8 cellular contexts compared by ENCODE assay signal in the genomic region with DNA sequence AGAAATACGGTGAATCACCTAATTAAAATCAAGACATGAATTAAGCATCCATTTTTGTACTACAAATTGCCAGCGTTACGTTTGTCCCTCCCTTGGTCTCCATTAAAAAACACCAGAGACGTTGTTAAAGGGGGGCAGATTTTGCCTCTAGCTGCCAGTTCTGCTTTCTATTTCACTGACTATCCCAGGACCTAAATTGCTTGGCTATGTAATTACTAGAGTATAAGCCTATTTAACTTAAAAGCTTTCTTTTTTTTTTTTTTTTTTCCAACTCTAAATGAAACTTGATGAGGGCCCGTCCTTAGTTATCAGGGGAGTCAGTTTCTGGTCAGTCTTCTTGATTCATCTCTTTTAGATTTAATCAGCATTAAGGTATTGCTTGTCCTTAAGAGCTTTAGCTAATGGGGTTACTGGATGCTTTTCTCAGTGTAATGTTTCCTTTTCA. TPM values are rescaled to one million over a fixed set of nuclear protein-coding genes. Genes with fewer than 3 reads are reported as not detected.
DNase-seq lines count a peak whose midpoint lies in the region; ATAC-seq, FAIRE-seq and TF ChIP-seq lines count a peak whose summit lies in the region.

No MANE protein-coding gene starts in this region.

- peak overlapping the region; percentile 34 for H2AFZ ChIP-seq in endothelial cell of umbilical vein (ENCODE audit: low read depth, low read length)
- H2AFZ ChIP-seq in neural cell (ENCODE audit: low read depth, low read length), result no peak overlapping the region

- dilution Hi-C loops in endothelial cell of umbilical vein (cut with MboI; ENCODE audit: extremely low pct_ligation_motif_present, low sequenced_read_pairs), result no loop called here

- peak; percentile 12 for FAIRE-seq in endothelial cell of umbilical vein (lab: Jason Lieb, UNC)

- no peak for TF ChIP-seq RAD21 in neural cell (conservative IDR thresholded peaks at IDR 0.05)

- H3K9me3 ChIP-seq in heart left ventricle (no peaks in the 10 kb centered on the region), SJCRH30 (replicated peaks) (no peaks in the 10 kb centered on the region), endothelial cell of umbilical vein (replicated peaks; ENCODE audit: control insufficient read depth, insufficient read depth, low read length) (no peaks in the 10 kb centered on the region), neural cell (ENCODE audit: low read length) (no peaks in the 10 kb centered on the region)

- H3K27ac ChIP-seq in heart left ventricle (peak overlapping the region; percentile 89 to 98 (median 93)), SJCRH30 (peak overlapping the region; percentile 92), endothelial cell of umbilical vein (ENCODE audit: insufficient read depth, low read depth, low read length) (peak overlapping the region; percentile 39), neural cell (ENCODE audit: low read length) (peak overlapping the region; percentile 89)

- no peak for TF ChIP-seq EP300 in neural cell (conservative IDR thresholded peaks at IDR 0.05; ENCODE audit: poor library complexity, severe bottlenecking)

- CTCF ChIA-PET in endothelial cell of umbilical vein (lab: Charles Lee), result interaction anchor here (0.8 to 1.9 kb wide), 5 partner anchors 16 to 956 kb away, joined by 3 to 10 read pairs (median 3); no protein-coding TSS in a partner anchor

- TF ChIP-seq CTCF in heart left ventricle (IDR thresholded peaks at IDR 0.05) (no peak), endothelial cell of umbilical vein (IDR thresholded peaks at IDR 0.05; ENCODE audit: extremely low read depth in 1 of 2, insufficient read depth in 1 of 2, low read depth in 1 of 2, low read length in 2 of 2) (no peak), neural cell (IDR thresholded peaks at IDR 0.05; ENCODE audit: poor library complexity, severe bottlenecking) (no peak)

- peak overlapping the region; percentile 82 for H3K9ac ChIP-seq in endothelial cell of umbilical vein (replicated peaks; ENCODE audit: extremely low read depth, insufficient read depth, low read length)
- H3K9ac ChIP-seq in neural cell (ENCODE audit: low read length), result peak overlapping the region; percentile 87

- peak overlapping the region; percentile 71 to 88 (median 80) for H3K4me3 ChIP-seq in heart left ventricle
- peak overlapping the region; percentile 78 for H3K4me3 ChIP-seq in SJCRH30
- H3K4me3 ChIP-seq in endothelial cell of umbilical vein (replicated peaks in 1 of 3; ENCODE audit: insufficient read depth in 1 of 3, low read depth in 1 of 3, low read length in 3 of 3), result peak overlapping the region; percentile 86 to 95 (median 89)
- H3K4me3 ChIP-seq in neural cell (ENCODE audit: low read length), result peak overlapping the region; percentile 78

- H3K4me1 ChIP-seq in heart left ventricle (peaks cover 3 to 46% (median 26%) of the 10 kb centered on the region in 12 donors), SJCRH30 (0 out of 2 replicates have a peak, but pooled peaks cover 3% of the 10 kb centered on the region), endothelial cell of umbilical vein (ENCODE audit: control insufficient read depth, extremely low read depth, insufficient read depth, low read length) (peaks cover 18% of the 10 kb centered on the region)

- H3K27me3 ChIP-seq in heart left ventricle (no peaks in the 10 kb centered on the region), SJCRH30 (no peaks in the 10 kb centered on the region), endothelial cell of umbilical vein (ENCODE audit: control insufficient read depth in 2 of 2, insufficient read depth in 2 of 2, low read length in 2 of 2) (no peaks in the 10 kb centered on the region), neural cell (ENCODE audit: insufficient read depth, low read depth, low read length) (peaks cover 14% of the 10 kb centered on the region)

- POLR2A ChIA-PET in endothelial cell of umbilical vein (lab: Charles Lee), result interaction anchor here (0.7 to 1.0 kb wide), 2 partner anchors 12 to 921 kb away, joined by 3 to 5 read pairs; no protein-coding TSS in a partner anchor

- intact Hi-C loops in heart left ventricle (cut with DNase I), result loop anchor here in 9 of 10 donors (5.0 to 10.0 kb wide), 15 partner anchors 75 to 735 kb away; partner anchors contain the start of genes HS2ST1 (in 1 of the 9) and SELENOF (in 1 of the 9)
- intact Hi-C loops in left ventricle myocardium superior (cut with micrococcal nuclease), result no loop called here
- intact Hi-C loops in endothelial cell of umbilical vein (cut with micrococcal nuclease), result loop anchor here (2.0 to 10.0 kb wide), 7 partner anchors 177 to 1555 kb away; partner anchors contain the start of genes HS2ST1 and SELENOF
- intact Hi-C loops in left colon (cut with DNase I, micrococcal nuclease), result loop anchor here in 1 of 2 donors (10.0 kb wide), 1 partner anchor 355 kb away; no protein-coding TSS in a partner anchor

- peaks cover 6% of the 10 kb centered on the region for H3F3A ChIP-seq in neural cell (ENCODE audit: insufficient read depth, low read length, poor library complexity, severe bottlenecking)

- peak overlapping the region; percentile 86 for H3K4me2 ChIP-seq in endothelial cell of umbilical vein (ENCODE audit: insufficient read depth, low read length)
- peak overlapping the region; percentile 99 for H3K4me2 ChIP-seq in neural cell (ENCODE audit: low read length)

- H3K36me3 ChIP-seq in heart left ventricle (peaks cover 0 to 6% (median 0%) of the 10 kb centered on the region in 9 donors), SJCRH30 (peaks cover 20% of the 10 kb centered on the region), endothelial cell of umbilical vein (ENCODE audit: control insufficient read depth in 2 of 2, extremely low read depth in 1 of 2, insufficient read depth in 2 of 2, low read length in 2 of 2) (no peaks in the 10 kb centered on the region), neural cell (ENCODE audit: insufficient read depth, low read length) (peaks cover 7% of the 10 kb centered on the region)

- H4K20me1 ChIP-seq in endothelial cell of umbilical vein (replicated peaks; ENCODE audit: control insufficient read depth, extremely low read depth, insufficient read depth, low read length) (no peaks in the 10 kb centered on the region), neural cell (ENCODE audit: insufficient read depth) (no peaks in the 10 kb centered on the region)

- TF ChIP-seq POLR2A in heart left ventricle (IDR thresholded peaks at IDR 0.05) (no peak), endothelial cell of umbilical vein (IDR thresholded peaks at IDR 0.05; ENCODE audit: low read depth, low read length) (no peak)

- ATAC-seq in heart left ventricle (no peak), left ventricle myocardium superior (no peak), left colon (no peak)

- no peaks in the 10 kb centered on the region for H3K9me1 ChIP-seq in endothelial cell of umbilical vein (replicated peaks; ENCODE audit: control insufficient read depth, extremely low read depth, insufficient read depth, low read length)

- H3K9me2 ChIP-seq in neural cell (ENCODE audit: insufficient read depth, low read length), result no peaks in the 10 kb centered on the region

- DNase-seq in heart left ventricle (no peak), left ventricle myocardium superior (no peak), SJCRH30 (peak in 1 of 2 experiments; percentile 38), endothelial cell of umbilical vein (ENCODE audit: low read depth, low spot score) (peak; percentile 54), DMS153 treated with DMSO at 0.1 percent for 48 hours (lab: John Stamatoyannopoulos, UW; ENCODE audit: unreplicated experiment) (no peak), NCI-H1930 (lab: John Stamatoyannopoulos, UW) (no peak), left colon (no peak)

- BruUV-seq in endothelial cell of umbilical vein (replicated peaks; lab: Mats Ljungman, UMichigan), result TSS peak; percentile 40

- WGBS in heart left ventricle, 4 donors, result 0 to 1% (median 0%) methylated on average over 5 of the region's 5 CpGs

- peaks cover 16% of the 10 kb centered on the region for H3K79me2 ChIP-seq in endothelial cell of umbilical vein (ENCODE audit: control insufficient read depth, insufficient read depth, low read length)
- peaks cover 45% of the 10 kb centered on the region for H3K79me2 ChIP-seq in neural cell (replicated peaks; ENCODE audit: insufficient read depth, low read length)

TF ChIP-seq in endothelial cell of umbilical vein, 7 proteins besides CTCF, POLR2A, EP300 and RAD21 (continues in another document):
- TF ChIP-seq, protein P1, sequence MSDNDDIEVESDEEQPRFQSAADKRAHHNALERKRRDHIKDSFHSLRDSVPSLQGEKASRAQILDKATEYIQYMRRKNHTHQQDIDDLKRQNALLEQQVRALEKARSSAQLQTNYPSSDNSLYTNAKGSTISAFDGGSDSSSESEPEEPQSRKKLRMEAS (IDR thresholded peaks at IDR 0.05; ENCODE audit: insufficient read depth, insufficient read length), result no peak
- no peak for TF ChIP-seq EZH2 (IDR thresholded peaks at IDR 0.05; ENCODE audit: borderline replicate concordance, low read depth, low read length, severe bottlenecking)
- TF ChIP-seq FOS (IDR thresholded peaks at IDR 0.05; ENCODE audit: borderline replicate concordance, insufficient read depth, low read length), result no peak
- TF ChIP-seq MYC (IDR thresholded peaks at IDR 0.05; ENCODE audit: low read depth, low read length), result no peak

TF ChIP-seq in neural cell, 6 proteins besides CTCF, POLR2A, EP300 and RAD21 (continues in another document):
- TF ChIP-seq MXI1 (conservative IDR thresholded peaks at IDR 0.05; ENCODE audit: poor library complexity, severe bottlenecking), result no peak
- no peak for TF ChIP-seq TAF1 (IDR thresholded peaks at IDR 0.05; ENCODE audit: low read depth)
- no peak for TF ChIP-seq POLR2AphosphoS5 (IDR thresholded peaks at IDR 0.05)
- TF ChIP-seq EZH2 (IDR thresholded peaks at IDR 0.05; ENCODE audit: borderline replicate concordance, insufficient read depth, low read length, poor library complexity, severe bottlenecking), result no peak
- TF ChIP-seq SMC3 (conservative IDR thresholded peaks at IDR 0.05; ENCODE audit: poor library complexity), result no peak

RNA-seq across cellular contexts. Expression of gene LMO4, which starts 1.1 kb away (rescaled TPM):
- total RNA-seq in heart left ventricle (10 to 100 TPM; 23.3 to 60.7 (median 29.6) TPM), left ventricle myocardium superior (49.2 TPM), endothelial cell of umbilical vein (22.5 and 24.8 TPM in 2 replicates), left colon (10 to 100 TPM; 20.3 to 32.4 TPM)
- polyA plus RNA-seq in heart left ventricle (10 to 100 TPM; 23.7 to 49.0 TPM), endothelial cell of umbilical vein (36.6 and 41.1 TPM in 2 replicates), neural cell (147 and 153 TPM in 2 replicates)
- 82.0 and 88.3 TPM in 2 replicates for total RNA-seq in SJCRH30 (2014; rRNA removed; shearing (Covaris generic))
- polyA plus RNA-seq in endothelial cell of umbilical vein (2011; cell fraction: cytosol; rRNA removed), result 29.3 and 31.6 TPM in 2 replicates
- polyA plus RNA-seq in endothelial cell of umbilical vein (2011; cell fraction: nucleus; rRNA removed), result 30.4 and 31.4 TPM in 2 replicates
- polyA plus RNA-seq in endothelial cell of umbilical vein (2012), result 19.9 and 23.5 TPM in 2 replicates
- polyA minus RNA-seq in endothelial cell of umbilical vein (24.3 and 28.5 TPM in 2 replicates), neural cell (79.6 and 92.8 TPM in 2 replicates)
- polyA minus RNA-seq in endothelial cell of umbilical vein (2011; cell fraction: cytosol; rRNA and poly(A)+ RNA removed), result 12.0 TPM
- 5.8 and 5.9 TPM in 2 replicates for polyA minus RNA-seq in endothelial cell of umbilical vein (2011; cell fraction: nucleus; rRNA and poly(A)+ RNA removed)

Comparison
In these comparisons a context has a peak if more than half of its experiments do, and no peak if none do; other contexts are left out.
1. H3K27ac ChIP-seq: peak in every context shown above with its lines; median percentile 93 in heart left ventricle; 92 in SJCRH30; 89 in neural cell; 39 in endothelial cell of umbilical vein.